Comparison of ENCODE assay signal across 32 cellular contexts in genomic region chr1:221565718-221566117, GRCh38.
A peak's percentile ranks its signal among the peaks of the same experiment; 100 is the strongest.
DNase-seq lines count a peak whose midpoint lies in the region; ATAC-seq and TF ChIP-seq lines count a peak whose summit lies in the region.
"Had no signal": no experiment of that assay in that cellular context is flagged by ENCODE, and none has a peak within 500 bp of the region (broad histone marks: within the 10 kb centered on the region; RNA-seq: fewer than 3 reads in every experiment).

No MANE protein-coding gene starts in this region.

- peak overlapping the region in 2 of 3 experiments; percentile 12 to 43 for H3K27ac Mint-ChIP-seq in nephron
- H3K27ac Mint-ChIP-seq in activated naive CD8-positive, alpha-beta T cell treated with anti-CD3 and anti-CD28 coated beads for 36 hours = no peak overlapping the region
- H3K27ac Mint-ChIP-seq: activated naive CD4-positive, alpha-beta T cell treated with anti-CD3 and anti-CD28 coated beads, Interleukin-2, amount 50 U/mL, for 72 hours; CD4-positive, CD25-positive, alpha-beta regulatory T cell had no signal

- DNase-seq in NCI-H146 (lab: John Stamatoyannopoulos, UW) (peak; percentile 55), NCI-H146 treated with DMSO at 0.1 percent for 48 hours (lab: John Stamatoyannopoulos, UW; ENCODE audit: unreplicated experiment) (no peak), NAMALWA (ENCODE audit: low spot score) (peak; percentile 37), cardiac muscle cell (ENCODE audit: low read depth in 1 of 2, low spot score in 1 of 2) (peak in 1 of 2 donors; percentile 91)
- DNase-seq in activated naive CD8-positive, alpha-beta T cell treated with anti-CD3 and anti-CD28 coated beads for 36 hours = no peak
- no peak for DNase-seq in activated CD4-positive, alpha-beta T cell treated with anti-CD3 and anti-CD28 coated beads for 4 hours
- DNase-seq: activated CD4-positive, alpha-beta T cell treated with anti-CD3 and anti-CD28 coated beads, Interleukin-2, amount 50 U/mL, for 1 hour; activated effector memory CD4-positive, alpha-beta T cell treated with Interleukin-2 at 50 U/mL for 16 hours; activated T-cell treated with anti-CD3 and anti-CD28 coated beads, Interleukin-2, amount 50 U/mL, for 1 hour; anterior cingulate cortex; Calu3; CD4-positive, CD25-positive, alpha-beta regulatory T cell; H9; hippocampal formation; NCI-H1436 treated with DMSO at 0.1 percent for 48 hours; NCI-H2107; NCI-H345; NK-92 treated with Interleukin-12 subunit alpha and Interleukin-12 subunit beta, amount 100 ng/mL, for 24 hours; pancreas; PC-9; SIG-M5; stimulated activated CD4-positive, alpha-beta T cell treated with anti-CD3 and anti-CD28 coated beads, Interleukin-4, amount 100 ng/mL, for 24 hours; SW 1271; T-helper 9 cell; thyroid gland had no signal

- H3K4me3 ChIP-seq in cardiac muscle cell = no peak overlapping the region
- H3K4me3 ChIP-seq: breast epithelium, gastroesophageal sphincter, pancreas, PC-9, thyroid gland, vagina had no signal

- H3K36me3 ChIP-seq in cardiac muscle cell = no peaks in the 10 kb centered on the region
- H3K36me3 ChIP-seq: breast epithelium, gastroesophageal sphincter, pancreas, thyroid gland, vagina had no signal

- H3K4me3 Mint-ChIP-seq in nephron = no peak overlapping the region
- H3K4me3 Mint-ChIP-seq in activated naive CD8-positive, alpha-beta T cell treated with anti-CD3 and anti-CD28 coated beads for 36 hours = no peak overlapping the region
- H3K4me3 Mint-ChIP-seq: CD4-positive, CD25-positive, alpha-beta regulatory T cell; H9 had no signal

- H3K27me3 ChIP-seq in cardiac muscle cell = no peaks in the 10 kb centered on the region
- H3K27me3 ChIP-seq: breast epithelium, gastroesophageal sphincter, pancreas, thyroid gland, vagina had no signal

- ATAC-seq in GM21737 (IDR thresholded peaks at IDR 0.05; ENCODE audit: unreplicated experiment) = no peak
- ATAC-seq: activated naive CD4-positive, alpha-beta T cell treated with anti-CD3 and anti-CD28 coated beads, Interleukin-2, amount 50 U/mL, for 72 hours; gastroesophageal sphincter; pancreas had no signal

- peaks cover 24% of the 10 kb centered on the region for H3K4me1 Mint-ChIP-seq in nephron
- H3K4me1 Mint-ChIP-seq in activated naive CD8-positive, alpha-beta T cell treated with anti-CD3 and anti-CD28 coated beads for 36 hours = no peaks in the 10 kb centered on the region

- H3K36me3 Mint-ChIP-seq in nephron (ENCODE audit: low read depth) = no peaks in the 10 kb centered on the region
- H3K36me3 Mint-ChIP-seq in activated naive CD8-positive, alpha-beta T cell treated with anti-CD3 and anti-CD28 coated beads for 36 hours = no peaks in the 10 kb centered on the region
- H3K36me3 Mint-ChIP-seq: activated naive CD4-positive, alpha-beta T cell treated with anti-CD3 and anti-CD28 coated beads, Interleukin-2, amount 50 U/mL, for 72 hours; CD4-positive, CD25-positive, alpha-beta regulatory T cell had no signal

- H3K9me3 Mint-ChIP-seq in nephron = no peaks in the 10 kb centered on the region
- H3K9me3 Mint-ChIP-seq in activated naive CD8-positive, alpha-beta T cell treated with anti-CD3 and anti-CD28 coated beads for 36 hours = no peaks in the 10 kb centered on the region
- H3K9me3 Mint-ChIP-seq: activated naive CD4-positive, alpha-beta T cell treated with anti-CD3 and anti-CD28 coated beads, Interleukin-2, amount 50 U/mL, for 72 hours; H9 had no signal

- TF ChIP-seq CTCF in cardiac muscle cell (IDR thresholded peaks at IDR 0.05; ENCODE audit: low read depth, low read length) (no peak), nephron (IDR thresholded peaks at IDR 0.05; ENCODE audit: unreplicated experiment in 3 of 3) (no peak)

- peaks cover 44% of the 10 kb centered on the region for H3K4me1 ChIP-seq in cardiac muscle cell (ENCODE audit: low read depth)
- H3K4me1 ChIP-seq: breast epithelium, gastroesophageal sphincter, vagina had no signal

- H3K27ac ChIP-seq in cardiac muscle cell = peak overlapping the region; percentile 93
- H3K27ac ChIP-seq: breast epithelium, gastroesophageal sphincter, HL-60, pancreas, PC-9, vagina had no signal

- peaks cover 7% of the 10 kb centered on the region for H3K27me3 Mint-ChIP-seq in nephron (ENCODE audit: low read depth)
- peaks cover 7% of the 10 kb centered on the region for H3K27me3 Mint-ChIP-seq in activated naive CD8-positive, alpha-beta T cell treated with anti-CD3 and anti-CD28 coated beads for 36 hours

- H3K9me3 ChIP-seq in cardiac muscle cell (ENCODE audit: low read depth) = no peaks in the 10 kb centered on the region
- H3K9me3 ChIP-seq: breast epithelium, gastroesophageal sphincter, pancreas, thyroid gland, vagina had no signal

Comparison
In these comparisons a context has a peak if more than half of its experiments do, and no peak if none do; other contexts are left out.
1. DNase-seq: peak in NCI-H146 (single experiment) and NAMALWA (single experiment); none in NCI-H146 treated with DMSO at 0.1 percent for 48 hours (single experiment), activated naive CD8-positive, alpha-beta T cell treated with anti-CD3 and anti-CD28 coated beads for 36 hours (single experiment) and activated CD4-positive, alpha-beta T cell treated with anti-CD3 and anti-CD28 coated beads for 4 hours (0 of 2).